10 cellular contexts compared by ENCODE assay signal in genomic region chr13:40149611-40150283, GRCh38.
DNase-seq lines count a peak whose midpoint lies in the region; TF ChIP-seq lines count a peak whose summit lies in the region.
"Had no signal": no experiment of that assay in that cellular context is flagged by ENCODE, and none has a peak within 500 bp of the region (broad histone marks: within the 10 kb centered on the region; RNA-seq: fewer than 3 reads in every experiment).

No MANE protein-coding gene starts in this region.

- peak in 1 of 2 donors; percentile 80 for TF ChIP-seq EP300 in tibial nerve (IDR thresholded peaks at IDR 0.05)

- no peak for TF ChIP-seq POLR2A in tibial nerve (IDR thresholded peaks at IDR 0.05)

- H3K27ac Mint-ChIP-seq in activated T-cell treated with anti-CD3 and anti-CD28 coated beads, Interleukin-2, amount 50 U/mL, for 24 hours: peak overlapping the region; percentile 70
- H3K27ac Mint-ChIP-seq in chondrocyte (ENCODE audit: unreplicated experiment): peak overlapping the region; percentile 56
- H3K27ac Mint-ChIP-seq: CD14-positive monocyte had no signal

- H3K36me3 ChIP-seq in tibial nerve: no peaks in the 10 kb centered on the region

- 20 to 32% methylated on average over 6 of the region's 6 CpGs for WGBS in tibial nerve, 2 donors

- no peaks in the 10 kb centered on the region for H3K9me3 Mint-ChIP-seq in activated T-cell treated with anti-CD3 and anti-CD28 coated beads, Interleukin-2, amount 50 U/mL, for 24 hours
- no peaks in the 10 kb centered on the region for H3K9me3 Mint-ChIP-seq in chondrocyte (ENCODE audit: low read depth)
- H3K9me3 Mint-ChIP-seq: central memory CD8-positive, alpha-beta T cell had no signal

- TF ChIP-seq CTCF in chondrocyte (IDR thresholded peaks at IDR 0.05) (no peak), tibial nerve (IDR thresholded peaks at IDR 0.05) (no peak)

- peaks cover 79% of the 10 kb centered on the region for H3K4me1 Mint-ChIP-seq in activated T-cell treated with anti-CD3 and anti-CD28 coated beads, Interleukin-2, amount 50 U/mL, for 24 hours (ENCODE audit: low read depth)
- H3K4me1 Mint-ChIP-seq in chondrocyte (ENCODE audit: low read depth): peaks cover 27% of the 10 kb centered on the region

- no peak overlapping the region for H3K4me3 ChIP-seq in tibial nerve

- H3K4me1 ChIP-seq in tibial nerve: peaks cover 0 to 31% (median 14%) of the 10 kb centered on the region in 4 donors

- H3K4me3 Mint-ChIP-seq in activated T-cell treated with anti-CD3 and anti-CD28 coated beads, Interleukin-2, amount 50 U/mL, for 24 hours: no peak overlapping the region
- H3K4me3 Mint-ChIP-seq in chondrocyte (ENCODE audit: unreplicated experiment): no peak overlapping the region
- H3K4me3 Mint-ChIP-seq: CD14-positive monocyte; central memory CD8-positive, alpha-beta T cell had no signal

- H3K27ac ChIP-seq in tibial nerve: peak overlapping the region; percentile 65 to 88 (median 79)

- no peaks in the 10 kb centered on the region for H3K36me3 Mint-ChIP-seq in activated T-cell treated with anti-CD3 and anti-CD28 coated beads, Interleukin-2, amount 50 U/mL, for 24 hours (ENCODE audit: low read depth)
- H3K36me3 Mint-ChIP-seq in chondrocyte (ENCODE audit: low read depth): no peaks in the 10 kb centered on the region
- H3K36me3 Mint-ChIP-seq: CD14-positive monocyte had no signal

- no peaks in the 10 kb centered on the region for H3K27me3 ChIP-seq in tibial nerve

- H3K9me3 ChIP-seq in tibial nerve: no peaks in the 10 kb centered on the region

- no peaks in the 10 kb centered on the region for H3K27me3 Mint-ChIP-seq in activated T-cell treated with anti-CD3 and anti-CD28 coated beads, Interleukin-2, amount 50 U/mL, for 24 hours
- no peaks in the 10 kb centered on the region for H3K27me3 Mint-ChIP-seq in chondrocyte (ENCODE audit: low read depth)
- H3K27me3 Mint-ChIP-seq: central memory CD8-positive, alpha-beta T cell had no signal

- no peak for DNase-seq in activated T-cell treated with anti-CD3 and anti-CD28 coated beads, Interleukin-2, amount 50 U/mL, for 24 hours
- no peak for DNase-seq in activated T-cell treated with anti-CD3 and anti-CD28 coated beads, Interleukin-2, amount 50 U/mL, for 48 hours
- DNase-seq in chondrocyte (ENCODE audit: low spot score) (no peak), lung microvascular endothelial cell (ENCODE audit: low read depth in 2 of 2) (peak; percentile 61 to 97), tibial nerve (ENCODE audit: low spot score in 2 of 2) (peak in 1 of 2 donors; percentile 34), T-helper 2 cell (no peak), UCSD-AML1 (lab: John Stamatoyannopoulos, UW; ENCODE audit: unreplicated experiment) (no peak), NCI-H2029 (lab: John Stamatoyannopoulos, UW) (no peak)

Comparison
In these comparisons a context has a peak if more than half of its experiments do, and no peak if none do; other contexts are left out.
1. DNase-seq: peak in lung microvascular endothelial cell (2 of 2); none in activated T-cell treated with anti-CD3 and anti-CD28 coated beads, Interleukin-2, amount 50 U/mL, for 24 hours (single experiment), activated T-cell treated with anti-CD3 and anti-CD28 coated beads, Interleukin-2, amount 50 U/mL, for 48 hours (0 of 2), chondrocyte (single experiment), T-helper 2 cell (0 of 5), UCSD-AML1 (single experiment) and NCI-H2029 (single experiment).